ENCODE assay signal across 10 cellular contexts in the genomic region with DNA sequence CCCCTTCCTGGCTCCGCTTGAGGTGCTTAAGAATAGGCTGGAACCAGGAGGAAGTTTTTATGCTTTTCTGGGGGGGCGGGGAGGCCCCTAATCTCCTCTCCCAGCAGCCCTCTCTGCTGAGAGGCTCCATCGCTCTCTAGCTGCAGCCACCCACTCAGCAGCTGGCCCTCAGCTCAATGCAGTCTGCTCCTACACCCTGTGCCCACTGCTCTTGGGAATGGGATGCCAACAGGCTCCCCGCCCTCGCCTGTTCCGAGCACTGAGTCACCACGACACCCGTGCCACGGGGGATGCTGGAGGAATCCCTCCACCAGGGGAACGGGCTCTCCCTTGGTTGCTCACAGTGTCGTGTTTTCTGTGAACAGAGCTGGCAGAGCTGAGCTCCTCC. TPM values are rescaled to one million over a fixed set of nuclear protein-coding genes. Genes with fewer than 3 reads are reported as not detected.
DNase-seq lines count a peak whose midpoint lies in the region; ATAC-seq and TF ChIP-seq lines count a peak whose summit lies in the region.
"Had no signal": no experiment of that assay in that cellular context is flagged by ENCODE, and none has a peak within 500 bp of the region (broad histone marks: within the 10 kb centered on the region; RNA-seq: fewer than 3 reads in every experiment).

No MANE protein-coding gene starts in this region.

- TF ChIP-seq CTCF in heart right ventricle (IDR thresholded peaks at IDR 0.05) (peak in 1 of 9 donors; percentile 3), vagina (IDR thresholded peaks at IDR 0.05) (no peak)

- intact Hi-C loops in heart right ventricle (cut with DNase I) (loop anchor here in 3 of 10 donors (5.0 kb wide), 1 partner anchor 50 kb away; no protein-coding TSS in a partner anchor), cardiac septum (cut with DNase I) (loop anchor here (5.0 kb wide), 1 partner anchor 50 kb away; no protein-coding TSS in a partner anchor), vagina (cut with DNase I) (no loop called here)

- DNase-seq in heart right ventricle (no peak), cardiac septum (ENCODE audit: low spot score) (no peak), adipocyte (ENCODE audit: low read depth) (peak; percentile 69), myocyte (ENCODE audit: low read depth) (peak; percentile 77), vagina (ENCODE audit: extremely low spot score in 2 of 2) (no peak), SHP77 treated with DMSO at 0.1 percent for 48 hours (lab: John Stamatoyannopoulos, UW) (no peak), HuH-7 (ENCODE audit: low spot score) (no peak), NOMO-1 treated with DMSO at 0.1 percent for 48 hours (lab: John Stamatoyannopoulos, UW; ENCODE audit: unreplicated experiment) (no peak)
- DNase-seq: NCI-H1417 had no signal

- no peak for TF ChIP-seq POLR2A in vagina (IDR thresholded peaks at IDR 0.05)

- H3K4me3 ChIP-seq in heart right ventricle (peak overlapping the region in 4 of 10 donors; percentile 81 to 89 (median 82)), adipocyte (ENCODE audit: low read length) (peak overlapping the region; percentile 89), vagina (peak overlapping the region; percentile 60 to 84)
- H3K4me3 ChIP-seq: HAP-1 had no signal

- peak overlapping the region in 8 of 10 donors; percentile 14 to 93 (median 90) for H3K27ac ChIP-seq in heart right ventricle
- peak overlapping the region; percentile 82 for H3K27ac ChIP-seq in vagina

- peaks cover 0 to 24% (median 0%) of the 10 kb centered on the region in 9 donors for H3K36me3 ChIP-seq in heart right ventricle
- H3K36me3 ChIP-seq in adipocyte (ENCODE audit: control insufficient read depth, insufficient read depth, low read length, severe bottlenecking) = peaks cover 4% of the 10 kb centered on the region
- H3K36me3 ChIP-seq in vagina = no peaks in the 10 kb centered on the region
- H3K36me3 ChIP-seq: HAP-1 had no signal

- WGBS in heart right ventricle, 2 donors = 73 to 83% methylated on average over 11 of the region's 11 CpGs

- H3K9ac ChIP-seq in adipocyte (ENCODE audit: low read length) = peak overlapping the region; percentile 77

- H3K4me1 ChIP-seq in heart right ventricle = peaks cover 31 to 77% (median 63%) of the 10 kb centered on the region in 9 donors
- peaks cover 17% of the 10 kb centered on the region for H3K4me1 ChIP-seq in adipocyte (ENCODE audit: control insufficient read depth, insufficient read depth, low read length)
- H3K4me1 ChIP-seq in vagina = peaks cover 44% of the 10 kb centered on the region

- H3K9me3 ChIP-seq in heart right ventricle (no peaks in the 10 kb centered on the region), adipocyte (ENCODE audit: control insufficient read depth, low read length) (no peaks in the 10 kb centered on the region), vagina (no peaks in the 10 kb centered on the region)
- H3K9me3 ChIP-seq: HAP-1 had no signal

- no peaks in the 10 kb centered on the region for H3K27me3 ChIP-seq in heart right ventricle
- no peaks in the 10 kb centered on the region for H3K27me3 ChIP-seq in adipocyte (replicated peaks; ENCODE audit: control insufficient read depth, insufficient read depth, low read length)
- no peaks in the 10 kb centered on the region for H3K27me3 ChIP-seq in vagina

- no peak for ATAC-seq in heart right ventricle

RNA-seq across cellular contexts. Expression of a gene that starts 23.5 kb away (rescaled TPM):
- total RNA-seq in heart right ventricle (1 to 10 TPM in 6 of 10 donors, under 1 TPM in 4; 0.57 to 6.7 (median 1.5) TPM), cardiac septum (3.1 TPM), myocyte (0.10 and 0.13 TPM in 2 replicates), vagina (9.1 TPM)
- 1 to 10 TPM; 5.4 to 6.5 TPM for polyA plus RNA-seq in heart right ventricle
- polyA plus RNA-seq in myocyte (2012) = 0.13 TPM

Comparison
In these comparisons a context has a peak if more than half of its experiments do, and no peak if none do; other contexts are left out.
1. DNase-seq: peak in adipocyte (single experiment) and myocyte (single experiment); none in heart right ventricle (0 of 2), cardiac septum (single experiment), vagina (0 of 2), SHP77 treated with DMSO at 0.1 percent for 48 hours (single experiment), HuH-7 (single experiment) and NOMO-1 treated with DMSO at 0.1 percent for 48 hours (single experiment).